Comparison of ENCODE assay signal across 25 cellular contexts in genomic region chr14:99502989-99503421, GRCh38. TPM values are rescaled to one million over a fixed set of nuclear protein-coding genes. Genes with fewer than 3 reads are reported as not detected.
DNase-seq lines count a peak whose midpoint lies in the region; ATAC-seq, FAIRE-seq and TF ChIP-seq lines count a peak whose summit lies in the region.
"Had no signal": no experiment of that assay in that cellular context is flagged by ENCODE, and none has a peak within 500 bp of the region (broad histone marks: within the 10 kb centered on the region; RNA-seq: fewer than 3 reads in every experiment).

No MANE protein-coding gene starts in this region.

- CTCF ChIA-PET in HepG2 (lab: Yijun Ruan, JAX; ENCODE audit: low intra/inter-chr PET ratio, low total read pairs): no interaction called here

- no peak overlapping the region for H2AFZ ChIP-seq in HepG2 (ENCODE audit: low read length)

- no peak for TF ChIP-seq EP300 in HepG2 (IDR thresholded peaks at IDR 0.05; ENCODE audit: low read depth in 2 of 2, low read length in 2 of 2)
- no peak for TF ChIP-seq EP300 in HepG2 (CRISPR knock-in tag; IDR thresholded peaks at IDR 0.05; ENCODE audit: borderline replicate concordance)

- POLR2A ChIA-PET in HepG2 (lab: Yijun Ruan, JAX): no interaction called here

- H3K27ac Mint-ChIP-seq in chondrocyte (ENCODE audit: unreplicated experiment): no peak overlapping the region
- H3K27ac Mint-ChIP-seq: activated T-helper 1 cell treated with anti-CD3 and anti-CD28 coated beads, Interleukin-12 subunit alpha, Interleukin-12 subunit beta, Interleukin-2, Interleukin-4 antibody, amounts not matched to agents 30 ng/mL and 10 ng/mL and 1 ng/mL, durations not matched to agents 14 hours and 24 hours and 36 hours had no signal

- WGBS in HepG2 (ENCODE audit: low lambda C conversion rate): 96% methylated on average over 6 of the region's 14 CpGs
- WGBS in right lobe of liver (ENCODE audit: insufficient coverage, low coverage, low lambda C conversion rate, missing lambda C conversion rate): 81% methylated on average over 7 of the region's 14 CpGs

- H3K79me2 ChIP-seq in HepG2 (ENCODE audit: insufficient read depth, low read length): no peaks in the 10 kb centered on the region

- no peak for TF ChIP-seq RAD21 in HepG2 (CRISPR knock-in tag; IDR thresholded peaks at IDR 0.05)

- H3K4me1 ChIP-seq in HepG2 (ENCODE audit: insufficient read depth, low read length) (no peaks in the 10 kb centered on the region), right lobe of liver (no peaks in the 10 kb centered on the region)
- H3K4me1 ChIP-seq: breast epithelium, SJSA1, thyroid gland had no signal

- TF ChIP-seq CTCF in HepG2 (CRISPR knock-in tag; IDR thresholded peaks at IDR 0.05): no peak
- no peak for TF ChIP-seq CTCF in right lobe of liver (IDR thresholded peaks at IDR 0.05)
- TF ChIP-seq CTCF in chondrocyte (IDR thresholded peaks at IDR 0.05): no peak
- TF ChIP-seq CTCF in GM13977 (IDR thresholded peaks at IDR 0.05; ENCODE audit: extremely low read depth, insufficient read depth, missing control alignments): no peak

- no peak overlapping the region for H3K4me3 Mint-ChIP-seq in chondrocyte (ENCODE audit: unreplicated experiment)
- H3K4me3 Mint-ChIP-seq: activated T-helper 1 cell treated with anti-CD3 and anti-CD28 coated beads, Interleukin-12 subunit alpha, Interleukin-12 subunit beta, Interleukin-2, Interleukin-4 antibody, amounts not matched to agents 30 ng/mL and 10 ng/mL and 1 ng/mL, durations not matched to agents 14 hours and 24 hours and 36 hours; stimulated activated naive CD8-positive, alpha-beta T cell treated with anti-CD3 and anti-CD28 coated beads, Interleukin-15, amount 100 ng/mL, for 72 hours had no signal

- H3K4me1 Mint-ChIP-seq in chondrocyte (ENCODE audit: low read depth): no peaks in the 10 kb centered on the region
- H3K4me1 Mint-ChIP-seq: stimulated activated naive CD8-positive, alpha-beta T cell treated with anti-CD3 and anti-CD28 coated beads, Interleukin-15, amount 100 ng/mL, for 72 hours had no signal

- peaks cover 46% of the 10 kb centered on the region for H3K36me3 Mint-ChIP-seq in chondrocyte (ENCODE audit: low read depth)

- in situ Hi-C loops in HepG2 (cut with HindIII; ENCODE audit: extremely low pct_ligation_motif_present, low pct_unique_long_range_greater_than_20kb): no loop called here
- in situ Hi-C loops in GM13977 (cut with MboI; ENCODE audit: low pct_unique_long_range_greater_than_20kb, low sequenced_read_pairs, unreplicated experiment): no loop called here

- BruUV-seq in HepG2 (replicated peaks; lab: Mats Ljungman, UMichigan): no TSS peak

- FAIRE-seq in HepG2 (lab: Jason Lieb, UNC): no peak
- FAIRE-seq: G401.6, HTR-8/SVneo had no signal

- intact Hi-C loops in HepG2 (cut with micrococcal nuclease; ENCODE audit: unreplicated experiment) (no loop called here), right lobe of liver (cut with DNase I) (no loop called here)

- H3K9me3 Mint-ChIP-seq in chondrocyte (ENCODE audit: low read depth): no peaks in the 10 kb centered on the region
- H3K9me3 Mint-ChIP-seq: activated T-helper 1 cell treated with anti-CD3 and anti-CD28 coated beads, Interleukin-12 subunit alpha, Interleukin-12 subunit beta, Interleukin-2, Interleukin-4 antibody, amounts not matched to agents 30 ng/mL and 10 ng/mL and 1 ng/mL, durations not matched to agents 14 hours and 24 hours and 36 hours; stimulated activated naive CD8-positive, alpha-beta T cell treated with anti-CD3 and anti-CD28 coated beads, Interleukin-15, amount 100 ng/mL, for 72 hours had no signal

- no peak for DNase-seq in HepG2 (ENCODE audit: low spot score)
- no peak for DNase-seq in right lobe of liver
- peak; percentile 77 for DNase-seq in chondrocyte (ENCODE audit: low spot score)
- DNase-seq in islet precursor cell: peak; percentile 54
- DNase-seq in GM13977 (ENCODE audit: low spot score): no peak
- DNase-seq: ACHN; activated CD4-positive, CD25-positive, alpha-beta regulatory T cell treated with anti-CD3 and anti-CD28 coated beads, Interleukin-2, amount 50 U/mL, for 72 hours; activated naive CD4-positive, alpha-beta T cell treated with anti-CD3 and anti-CD28 coated beads, Interleukin-2, amount 50 U/mL, for 16 hours; amygdala; DMS53; glutamatergic neuron; Karpas-422; NCI-H446 treated with DMSO at 0.1 percent for 48 hours; NCI-H82; stimulated activated naive CD8-positive, alpha-beta T cell treated with anti-CD3 and anti-CD28 coated beads, Interleukin-15, amount 100 ng/mL, for 72 hours; T-helper 1 cell; thyroid gland had no signal

- no peaks in the 10 kb centered on the region for H4K20me1 ChIP-seq in HepG2 (ENCODE audit: insufficient read depth, low read length)

- ATAC-seq in HepG2 (peak; percentile 34; the same call in 2 of the 3 replicates), right lobe of liver (no peak), GM19467 (IDR thresholded peaks at IDR 0.05; ENCODE audit: unreplicated experiment) (no peak), GM19035 (IDR thresholded peaks at IDR 0.05; ENCODE audit: unreplicated experiment) (no peak)
- ATAC-seq: stimulated activated naive CD8-positive, alpha-beta T cell treated with anti-CD3 and anti-CD28 coated beads, Interleukin-15, amount 100 ng/mL, for 72 hours had no signal

- H3K27ac ChIP-seq in HepG2 (ENCODE audit: extremely low read length, insufficient read depth, low read length) (no peak overlapping the region), right lobe of liver (no peak overlapping the region)
- H3K27ac ChIP-seq: breast epithelium, epithelial cell of prostate, SJSA1, thyroid gland had no signal

- H3K9me3 ChIP-seq in HepG2 (ENCODE audit: low read length) (no peaks in the 10 kb centered on the region), right lobe of liver (no peaks in the 10 kb centered on the region)
- H3K9me3 ChIP-seq: breast epithelium, SJSA1, thyroid gland had no signal

- TF ChIP-seq POLR2A in HepG2 (IDR thresholded peaks at IDR 0.05; ENCODE audit: insufficient read depth in 1 of 2, low read depth in 2 of 2, low read length in 2 of 2) (no peak), right lobe of liver (IDR thresholded peaks at IDR 0.05) (no peak)

- H3K4me3 ChIP-seq in HepG2 (replicated peaks in 1 of 3; ENCODE audit: insufficient read depth in 1 of 3, low read depth in 2 of 3, low read length in 3 of 3): no peak overlapping the region
- H3K4me3 ChIP-seq in right lobe of liver: no peak overlapping the region
- H3K4me3 ChIP-seq: breast epithelium, SJSA1, thyroid gland had no signal

- H3K36me3 ChIP-seq in HepG2 (replicated peaks in 1 of 2; ENCODE audit: control insufficient read depth in 1 of 2, insufficient read depth in 2 of 2, low read length in 2 of 2) (peaks cover 26 to 94% of the 10 kb centered on the region in 2 experiments; a peak in 4 of 5 replicates), right lobe of liver (peaks cover 4 to 72% (median 27%) of the 10 kb centered on the region in 4 donors)

- H3K27me3 Mint-ChIP-seq in chondrocyte (ENCODE audit: low read depth): no peaks in the 10 kb centered on the region
- H3K27me3 Mint-ChIP-seq: stimulated activated naive CD8-positive, alpha-beta T cell treated with anti-CD3 and anti-CD28 coated beads, Interleukin-15, amount 100 ng/mL, for 72 hours had no signal

- H3K4me2 ChIP-seq in HepG2 (ENCODE audit: low read depth, low read length): no peak overlapping the region

- H3K27me3 ChIP-seq in HepG2 (ENCODE audit: control insufficient read depth in 1 of 2, insufficient read depth in 2 of 2, low read length in 2 of 2): no peaks in the 10 kb centered on the region
- H3K27me3 ChIP-seq in right lobe of liver: no peaks in the 10 kb centered on the region
- H3K27me3 ChIP-seq: breast epithelium, SJSA1, thyroid gland had no signal

- H3K9ac ChIP-seq in HepG2 (ENCODE audit: insufficient read depth, low read depth, low read length): no peak overlapping the region

RNA-seq across cellular contexts. Expression of gene CCNK, which starts 21.8 kb away (rescaled TPM):
- 9.7 and 16.5 TPM in 2 replicates for total RNA-seq in HepG2 (2016; rRNA removed; fragmentation: Illumina TruSeq; extraction: Trizol)
- total RNA-seq in HepG2 (2016; cell fraction: cytosol; rRNA removed; fragmentation: Illumina TruSeq; extraction: Trizol; ENCODE audit: low read depth): 5.1 and 6.8 TPM in 2 replicates
- 10.3 and 17.3 TPM in 2 replicates for total RNA-seq in HepG2 (2016; cell fraction: insoluble cytoplasmic fraction; rRNA removed; fragmentation: Illumina TruSeq; extraction: Trizol)
- total RNA-seq in HepG2 (2016; cell fraction: membrane; rRNA removed; fragmentation: Illumina TruSeq; extraction: Trizol): 17.8 and 18.8 TPM in 2 replicates
- total RNA-seq in HepG2 (2016; cell fraction: nucleus; rRNA removed; fragmentation: Illumina TruSeq; extraction: Trizol): 27.1 and 31.3 TPM in 2 replicates
- 4.9 and 14.0 TPM in 2 replicates for polyA plus RNA-seq in HepG2 (2011; rRNA removed)
- polyA plus RNA-seq in HepG2 (2011; cell fraction: cytosol; rRNA removed): 4.0 and 5.4 TPM in 2 replicates
- 10.8 and 10.9 TPM in 2 replicates for polyA plus RNA-seq in HepG2 (2011; cell fraction: nucleus; rRNA removed)
- polyA plus RNA-seq in HepG2 (2012): 25.5 and 37.8 TPM in 2 replicates
- polyA plus RNA-seq in HepG2 (2016; cell fraction: cytosol; fragmentation: Illumina TruSeq; extraction: Trizol; ENCODE audit: low read depth): 13.3 and 14.2 TPM in 2 replicates
- 30.0 and 42.2 TPM in 2 replicates for polyA plus RNA-seq in HepG2 (2016; cell fraction: insoluble cytoplasmic fraction; fragmentation: Illumina TruSeq; extraction: Trizol; ENCODE audit: low read depth)
- 26.4 and 33.9 TPM in 2 replicates for polyA plus RNA-seq in HepG2 (2016; cell fraction: membrane; fragmentation: Illumina TruSeq; extraction: Trizol; ENCODE audit: low read depth)
- 35.3 and 41.4 TPM in 2 replicates for polyA plus RNA-seq in HepG2 (2016; cell fraction: nucleus; fragmentation: Illumina TruSeq; extraction: Trizol; ENCODE audit: insufficient read depth, low read depth)
- polyA minus RNA-seq in HepG2 (2011; rRNA and poly(A)+ RNA removed; ENCODE audit: low replicate concordance): 10.0 and 16.9 TPM in 2 replicates
- polyA minus RNA-seq in HepG2 (2011; cell fraction: cytosol; rRNA and poly(A)+ RNA removed): 15.8 and 19.7 TPM in 2 replicates
- polyA minus RNA-seq in HepG2 (2011; cell fraction: nucleus; rRNA and poly(A)+ RNA removed): 40.8 and 43.4 TPM in 2 replicates
- total RNA-seq in right lobe of liver: 10 to 100 TPM; 11.8 to 23.4 (median 15.4) TPM
- 57.3 to 62.3 TPM (median 62.3 TPM) in 3 replicates for total RNA-seq in chondrocyte

RNA-seq across cellular contexts. Expression of gene SETD3, which starts 22.3 kb away (rescaled TPM):
- total RNA-seq in HepG2 (2016; rRNA removed; fragmentation: Illumina TruSeq; extraction: Trizol) (67.1 and 71.2 TPM in 2 replicates), right lobe of liver (10 to 100 TPM; 24.7 to 42.0 (median 28.8) TPM), chondrocyte (54.2 to 55.1 TPM (median 54.5 TPM) in 3 replicates)
- total RNA-seq in HepG2 (2016; cell fraction: cytosol; rRNA removed; fragmentation: Illumina TruSeq; extraction: Trizol; ENCODE audit: low read depth): 486 and 562 TPM in 2 replicates
- 65.7 and 69.4 TPM in 2 replicates for total RNA-seq in HepG2 (2016; cell fraction: insoluble cytoplasmic fraction; rRNA removed; fragmentation: Illumina TruSeq; extraction: Trizol)
- 174 and 189 TPM in 2 replicates for total RNA-seq in HepG2 (2016; cell fraction: membrane; rRNA removed; fragmentation: Illumina TruSeq; extraction: Trizol)
- total RNA-seq in HepG2 (2016; cell fraction: nucleus; rRNA removed; fragmentation: Illumina TruSeq; extraction: Trizol): 32.6 and 38.0 TPM in 2 replicates
- polyA plus RNA-seq in HepG2 (2011; rRNA removed): 26.6 and 30.3 TPM in 2 replicates
- 17.9 and 21.3 TPM in 2 replicates for polyA plus RNA-seq in HepG2 (2011; cell fraction: cytosol; rRNA removed)
- polyA plus RNA-seq in HepG2 (2011; cell fraction: nucleus; rRNA removed): 9.0 and 9.6 TPM in 2 replicates
- 30.1 and 35.9 TPM in 2 replicates for polyA plus RNA-seq in HepG2 (2012)
- polyA plus RNA-seq in HepG2 (2016; cell fraction: cytosol; fragmentation: Illumina TruSeq; extraction: Trizol; ENCODE audit: low read depth): 31.4 and 32.0 TPM in 2 replicates
- polyA plus RNA-seq in HepG2 (2016; cell fraction: insoluble cytoplasmic fraction; fragmentation: Illumina TruSeq; extraction: Trizol; ENCODE audit: low read depth): 60.4 and 64.7 TPM in 2 replicates
- polyA plus RNA-seq in HepG2 (2016; cell fraction: membrane; fragmentation: Illumina TruSeq; extraction: Trizol; ENCODE audit: low read depth): 47.6 and 54.1 TPM in 2 replicates
- 32.3 and 34.4 TPM in 2 replicates for polyA plus RNA-seq in HepG2 (2016; cell fraction: nucleus; fragmentation: Illumina TruSeq; extraction: Trizol; ENCODE audit: insufficient read depth, low read depth)
- polyA minus RNA-seq in HepG2 (2011; rRNA and poly(A)+ RNA removed; ENCODE audit: low replicate concordance): 45.8 and 74.7 TPM in 2 replicates
- 54.3 and 55.8 TPM in 2 replicates for polyA minus RNA-seq in HepG2 (2011; cell fraction: cytosol; rRNA and poly(A)+ RNA removed)
- polyA minus RNA-seq in HepG2 (2011; cell fraction: nucleus; rRNA and poly(A)+ RNA removed): 34.1 and 34.2 TPM in 2 replicates

Comparison
In these comparisons a context has a peak if more than half of its experiments do, and no peak if none do; other contexts are left out.
1. DNase-seq: peak in chondrocyte (single experiment) and islet precursor cell (single experiment); none in HepG2 (single experiment), right lobe of liver (0 of 3) and GM13977 (single experiment).